Comparison of ENCODE assay signal across 27 cellular contexts in the genomic region with DNA sequence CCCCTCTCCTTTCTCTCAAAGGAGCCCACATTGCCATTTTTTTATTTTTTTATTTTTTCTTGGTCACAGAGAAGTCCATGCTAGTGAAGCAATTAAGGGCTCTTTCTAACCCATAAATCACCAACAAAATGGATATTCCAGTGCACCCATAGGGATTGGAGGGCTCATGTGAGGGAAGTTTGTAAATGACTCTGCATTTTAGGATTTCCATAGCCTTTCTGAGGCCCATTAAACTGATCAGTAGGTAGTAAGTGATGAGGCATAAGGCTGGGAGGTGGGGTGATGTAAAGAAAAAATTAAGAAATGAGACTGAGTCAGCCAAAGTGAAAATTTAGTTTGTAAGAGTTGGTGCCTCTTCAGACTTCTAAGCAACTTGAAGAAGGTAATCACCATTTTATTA.
"Had no signal": no experiment of that assay in that cellular context is flagged by ENCODE, and none has a peak within 500 bp of the region (broad histone marks: within the 10 kb centered on the region; RNA-seq: fewer than 3 reads in every experiment).

No MANE protein-coding gene starts in this region.

- H3K4me3 ChIP-seq: ascending aorta, breast epithelium, PC-9, SJCRH30, SK-N-MC had no signal

- H3K36me3 ChIP-seq: ascending aorta, breast epithelium, SJCRH30 had no signal

- H2AFZ ChIP-seq: PC-9 had no signal

- H3K9me3 Mint-ChIP-seq: activated CD4-positive, alpha-beta T cell treated with anti-CD3 and anti-CD28 coated beads, Interleukin-2, amount 10 ng/mL, durations not matched to agents 7 days and 5 days; activated naive CD4-positive, alpha-beta T cell treated with anti-CD3 and anti-CD28 coated beads, Interleukin-2, amount 10 ng/mL, durations not matched to agents 7 days and 5 days; activated T-cell treated with anti-CD3 and anti-CD28 coated beads, Interleukin-2, amount 50 U/mL, for 4 hours had no signal

- H3K4me3 Mint-ChIP-seq: activated CD4-positive, alpha-beta T cell treated with anti-CD3 and anti-CD28 coated beads for 36 hours; activated CD4-positive, alpha-beta T cell treated with anti-CD3 and anti-CD28 coated beads, Interleukin-2, amount 10 ng/mL, durations not matched to agents 7 days and 5 days; activated CD8-positive, alpha-beta T cell treated with anti-CD3 and anti-CD28 coated beads, Interleukin-2, amount 10 ng/mL, durations not matched to agents 7 days and 5 days; activated naive CD4-positive, alpha-beta T cell treated with anti-CD3 and anti-CD28 coated beads, Interleukin-2, amount 10 ng/mL, durations not matched to agents 7 days and 5 days; activated naive CD8-positive, alpha-beta T cell treated with anti-CD3 and anti-CD28 coated beads, Interleukin-2, amount 10 ng/mL, durations not matched to agents 7 days and 5 days; activated T-cell treated with anti-CD3 and anti-CD28 coated beads, Interleukin-2, amount 50 U/mL, for 4 hours had no signal

- H3K4me2 ChIP-seq: PC-9 had no signal

- H3K9me3 ChIP-seq: ascending aorta, breast epithelium had no signal

- H3K4me1 Mint-ChIP-seq: activated CD4-positive, alpha-beta T cell treated with anti-CD3 and anti-CD28 coated beads, Interleukin-2, amount 10 ng/mL, durations not matched to agents 7 days and 5 days; activated naive CD4-positive, alpha-beta T cell treated with anti-CD3 and anti-CD28 coated beads, Interleukin-2, amount 10 ng/mL, durations not matched to agents 7 days and 5 days; activated naive CD8-positive, alpha-beta T cell treated with anti-CD3 and anti-CD28 coated beads, Interleukin-2, amount 10 ng/mL, durations not matched to agents 7 days and 5 days had no signal

- H3K27me3 Mint-ChIP-seq: activated CD4-positive, alpha-beta T cell treated with anti-CD3 and anti-CD28 coated beads for 36 hours; activated CD4-positive, alpha-beta T cell treated with anti-CD3 and anti-CD28 coated beads, Interleukin-2, amount 10 ng/mL, durations not matched to agents 7 days and 5 days had no signal

- H3K27ac Mint-ChIP-seq: activated CD4-positive, alpha-beta T cell treated with anti-CD3 and anti-CD28 coated beads for 36 hours; activated CD4-positive, alpha-beta T cell treated with anti-CD3 and anti-CD28 coated beads, Interleukin-2, amount 10 ng/mL, durations not matched to agents 7 days and 5 days; activated CD8-positive, alpha-beta T cell treated with anti-CD3 and anti-CD28 coated beads, Interleukin-2, amount 10 ng/mL, durations not matched to agents 7 days and 5 days; activated naive CD4-positive, alpha-beta T cell treated with anti-CD3 and anti-CD28 coated beads, Interleukin-2, amount 10 ng/mL, durations not matched to agents 7 days and 5 days; activated naive CD8-positive, alpha-beta T cell treated with anti-CD3 and anti-CD28 coated beads, Interleukin-2, amount 10 ng/mL, durations not matched to agents 7 days and 5 days had no signal

- DNase-seq: activated CD4-positive, alpha-beta T cell treated with anti-CD3 and anti-CD28 coated beads for 36 hours; activated CD4-positive, alpha-beta T cell treated with anti-CD3 and anti-CD28 coated beads, Interleukin-2, amount 10 ng/mL, durations not matched to agents 7 days and 5 days; activated CD4-positive, alpha-beta T cell treated with anti-CD3 and anti-CD28 coated beads, Interleukin-2, amount 50 U/mL, for 48 hours; activated CD8-positive, alpha-beta T cell treated with anti-CD3 and anti-CD28 coated beads, Interleukin-2, amount 10 ng/mL, durations not matched to agents 7 days and 5 days; activated effector memory CD4-positive, alpha-beta T cell treated with Interleukin-2 at 50 U/mL for 16 hours; activated naive CD4-positive, alpha-beta T cell treated with anti-CD3 and anti-CD28 coated beads, Interleukin-2, amount 10 ng/mL, durations not matched to agents 7 days and 5 days; activated naive CD8-positive, alpha-beta T cell treated with anti-CD3 and anti-CD28 coated beads, Interleukin-2, amount 10 ng/mL, durations not matched to agents 7 days and 5 days; activated T-cell treated with anti-CD3 and anti-CD28 coated beads, Interleukin-2, amount 50 U/mL, for 4 hours; amygdala; NCI-H1092 treated with DMSO at 0.1 percent for 48 hours; NCI-H1417; NCI-H146; NCI-H187; NCI-H2029 treated with DMSO at 0.1 percent for 48 hours; NCI-H2107; NCI-H510A; NCI-H526 treated with DMSO at 0.1 percent for 48 hours; NCI-H82; PC-9; SHP77; SJCRH30; T1000 had no signal

- H3K27ac ChIP-seq: PC-9, RWPE1, SJCRH30, SK-N-MC had no signal

- H3K36me3 Mint-ChIP-seq: activated naive CD4-positive, alpha-beta T cell treated with anti-CD3 and anti-CD28 coated beads, Interleukin-2, amount 10 ng/mL, durations not matched to agents 7 days and 5 days; activated naive CD8-positive, alpha-beta T cell treated with anti-CD3 and anti-CD28 coated beads, Interleukin-2, amount 10 ng/mL, durations not matched to agents 7 days and 5 days had no signal

- H3K4me1 ChIP-seq: SJCRH30 had no signal

- H3K27me3 ChIP-seq: ascending aorta, breast epithelium, SJCRH30 had no signal

- ATAC-seq: activated CD4-positive, alpha-beta T cell treated with anti-CD3 and anti-CD28 coated beads for 36 hours; activated CD4-positive, CD25-positive, alpha-beta regulatory T cell treated with anti-CD3 and anti-CD28 coated beads, Interleukin-2, amount 50 U/mL, for 24 hours; activated CD8-positive, alpha-beta T cell treated with anti-CD3 and anti-CD28 coated beads, Interleukin-2, amount 10 ng/mL, durations not matched to agents 7 days and 5 days; activated T-cell treated with anti-CD3 and anti-CD28 coated beads, Interleukin-2, amount 50 U/mL, for 4 hours had no signal
